Comparison of ENCODE assay signal across 17 cellular contexts in genomic region chr1:5500541-5500940, GRCh38.
DNase-seq lines count a peak whose midpoint lies in the region; ATAC-seq and TF ChIP-seq lines count a peak whose summit lies in the region.
"Had no signal": no experiment of that assay in that cellular context is flagged by ENCODE, and none has a peak within 500 bp of the region (broad histone marks: within the 10 kb centered on the region; RNA-seq: fewer than 3 reads in every experiment).

No MANE protein-coding gene starts in this region.

- no peak overlapping the region for H2AK5ac ChIP-seq in trophoblast cell (ENCODE audit: low read length)

- H3K27ac Mint-ChIP-seq in CD14-positive monocyte, result no peak overlapping the region
- H3K27ac Mint-ChIP-seq in chondrocyte (ENCODE audit: unreplicated experiment), result no peak overlapping the region
- H3K27ac Mint-ChIP-seq: CD4-positive, CD25-positive, alpha-beta regulatory T cell; CD8-positive, alpha-beta T cell had no signal

- H2BK12ac ChIP-seq in trophoblast cell (ENCODE audit: low read length), result no peak overlapping the region

- no peak overlapping the region for H3K4me3 Mint-ChIP-seq in CD14-positive monocyte
- no peak overlapping the region for H3K4me3 Mint-ChIP-seq in chondrocyte (ENCODE audit: unreplicated experiment)
- H3K4me3 Mint-ChIP-seq: CD4-positive, CD25-positive, alpha-beta regulatory T cell; CD8-positive, alpha-beta T cell had no signal

- H3K36me3 Mint-ChIP-seq in CD14-positive monocyte, result no peaks in the 10 kb centered on the region
- H3K36me3 Mint-ChIP-seq in chondrocyte (ENCODE audit: low read depth), result no peaks in the 10 kb centered on the region
- H3K36me3 Mint-ChIP-seq: CD4-positive, CD25-positive, alpha-beta regulatory T cell; CD8-positive, alpha-beta T cell had no signal

- POLR2A ChIA-PET in HEK293 (lab: Yijun Ruan, JAX), result no interaction called here

- H3K18ac ChIP-seq in trophoblast cell (ENCODE audit: low read length), result no peak overlapping the region

- H3K4me1 ChIP-seq in HEK293 (ENCODE audit: control insufficient read depth, insufficient read depth, low read length) (no peaks in the 10 kb centered on the region), trophoblast cell (ENCODE audit: control insufficient read depth in 1 of 2, insufficient read depth in 2 of 2, low read length in 2 of 2) (no peaks in the 10 kb centered on the region)
- H3K4me1 ChIP-seq: Caco-2, HAP-1 had no signal

- intact Hi-C loops in CD14-positive monocyte (cut with micrococcal nuclease), result no loop called here

- peaks cover 4 to 7% (median 6%) of the 10 kb centered on the region in 3 donors for H3K27me3 Mint-ChIP-seq in CD14-positive monocyte (ENCODE audit: low read depth in 3 of 3)
- peaks cover 6% of the 10 kb centered on the region for H3K27me3 Mint-ChIP-seq in chondrocyte (ENCODE audit: low read depth)
- H3K27me3 Mint-ChIP-seq: CD4-positive, CD25-positive, alpha-beta regulatory T cell had no signal

- no peak overlapping the region for H3K4me2 ChIP-seq in trophoblast cell (ENCODE audit: low read length)

- H3K9me3 Mint-ChIP-seq in CD14-positive monocyte (peaks cover 0 to 1% (median 0%) of the 10 kb centered on the region in 7 donors), chondrocyte (ENCODE audit: low read depth) (peaks cover 4% of the 10 kb centered on the region)
- H3K9me3 Mint-ChIP-seq: CD4-positive, CD25-positive, alpha-beta regulatory T cell; CD8-positive, alpha-beta T cell had no signal

- no peak overlapping the region for H4K91ac ChIP-seq in trophoblast cell (ENCODE audit: low read depth, low read length)

- H3K79me2 ChIP-seq in trophoblast cell (ENCODE audit: control insufficient read depth, insufficient read depth, low read length, poor library complexity), result no peaks in the 10 kb centered on the region

- H4K8ac ChIP-seq in trophoblast cell (ENCODE audit: low read depth, low read length), result no peak overlapping the region

- H3K36me3 ChIP-seq in HEK293 (ENCODE audit: control insufficient read depth in 2 of 2, insufficient read depth in 1 of 2, low read length in 2 of 2) (no peaks in the 10 kb centered on the region), trophoblast cell (ENCODE audit: control insufficient read depth in 1 of 2, insufficient read depth in 2 of 2, low read length in 2 of 2) (no peaks in the 10 kb centered on the region)
- H3K36me3 ChIP-seq: HAP-1 had no signal

- H3K4me1 Mint-ChIP-seq in CD14-positive monocyte, result no peaks in the 10 kb centered on the region
- H3K4me1 Mint-ChIP-seq in chondrocyte (ENCODE audit: low read depth), result peaks cover 6% of the 10 kb centered on the region

- WGBS in trophoblast cell (ENCODE audit: extremely low coverage, insufficient coverage, insufficient read length), result no CpG with 5 or more reads among the region's 20 CpGs

- no peak overlapping the region for H4K12ac ChIP-seq in trophoblast cell (ENCODE audit: low read depth, low read length)

- TF ChIP-seq CTCF in CD14-positive monocyte (IDR thresholded peaks at IDR 0.05) (no peak), HEK293 (tag by site-specific recombination; IDR thresholded peaks at IDR 0.05) (no peak), chondrocyte (IDR thresholded peaks at IDR 0.05) (no peak)

- no peak overlapping the region for H3K14ac ChIP-seq in trophoblast cell (ENCODE audit: low read length)

- H3K4me3 ChIP-seq in HEK293 (ENCODE audit: low read depth, low read length) (no peak overlapping the region), trophoblast cell (ENCODE audit: low read depth, low read length) (peak overlapping the region; percentile 51)
- H3K4me3 ChIP-seq: HAP-1 had no signal

- no peaks in the 10 kb centered on the region for H3K27me3 ChIP-seq in trophoblast cell (ENCODE audit: insufficient read depth, low read length)

- peak; percentile 5 for DNase-seq in CD14-positive monocyte (ENCODE audit: low spot score)
- peak; percentile 63 for DNase-seq in chondrocyte (ENCODE audit: low spot score)
- no peak for DNase-seq in trophoblast cell
- DNase-seq in activated naive CD4-positive, alpha-beta T cell (lab: John Stamatoyannopoulos, UW), result no peak
- no peak for DNase-seq in hippocampal formation (lab: John Stamatoyannopoulos, UW)
- DNase-seq: C1 segment of cervical spinal cord; Caco-2; CD4-positive, CD25-positive, alpha-beta regulatory T cell; CD8-positive, alpha-beta T cell; DMS153; DMS79 treated with DMSO at 0.1 percent for 48 hours; GF-D8; GOT3 had no signal

- CTCF ChIA-PET in HEK293 (lab: Yijun Ruan, JAX), result interaction anchor here (0.8 to 1.7 kb wide), 3 partner anchors 10 to 15 kb away, joined by 3 to 7 read pairs (median 4); no protein-coding TSS in a partner anchor

- H3K9ac ChIP-seq in trophoblast cell (ENCODE audit: low read length), result no peak overlapping the region

- no peaks in the 10 kb centered on the region for H3K79me1 ChIP-seq in trophoblast cell (ENCODE audit: low read length)

- H3K9me3 ChIP-seq in HEK293 (ENCODE audit: control insufficient read depth, insufficient read depth, low read depth, low read length) (no peaks in the 10 kb centered on the region), trophoblast cell (ENCODE audit: insufficient read depth, low read depth, low read length) (peaks cover 4% of the 10 kb centered on the region)
- H3K9me3 ChIP-seq: Caco-2, HAP-1 had no signal

- no peak overlapping the region for H3K4ac ChIP-seq in trophoblast cell (ENCODE audit: low read depth, low read length)

- H2BK5ac ChIP-seq in trophoblast cell (ENCODE audit: low read depth, low read length, poor library complexity), result no peak overlapping the region

- H2AFZ ChIP-seq in trophoblast cell (ENCODE audit: insufficient read depth, low read length, poor library complexity), result no peak overlapping the region

- no peak overlapping the region for H3K23ac ChIP-seq in trophoblast cell (ENCODE audit: low read length)

- ATAC-seq in HG02981 (IDR thresholded peaks at IDR 0.05; ENCODE audit: unreplicated experiment) (no peak), GM19351 (IDR thresholded peaks at IDR 0.05; ENCODE audit: unreplicated experiment) (no peak)
- ATAC-seq: CD8-positive, alpha-beta T cell had no signal

- no peak overlapping the region for H2BK120ac ChIP-seq in trophoblast cell (ENCODE audit: insufficient read depth, low read length, poor library complexity)

- H3K27ac ChIP-seq in HEK293 (ENCODE audit: extremely low read depth, low read depth, low read length) (no peak overlapping the region), trophoblast cell (ENCODE audit: low read depth, low read length) (no peak overlapping the region)

TF ChIP-seq in HEK293, 187 proteins besides CTCF, POLR2A, EP300 and RAD21:
- no peak for TF ChIP-seq ZNF747 (tag by site-specific recombination; IDR thresholded peaks at IDR 0.05)
- TF ChIP-seq ZNF391 (tag by site-specific recombination; IDR thresholded peaks at IDR 0.05; ENCODE audit: borderline replicate concordance, low read depth), result no peak
- TF ChIP-seq ZNF692 (tag by site-specific recombination; IDR thresholded peaks at IDR 0.05), result no peak
- no peak for TF ChIP-seq TRIM28 (IDR thresholded peaks at IDR 0.05; ENCODE audit: borderline replicate concordance, low read length)
- peak; percentile 94 for TF ChIP-seq ZSCAN4 (tag by site-specific recombination; IDR thresholded peaks at IDR 0.05)

Comparison
In these comparisons a context has a peak if more than half of its experiments do, and no peak if none do; other contexts are left out.
1. DNase-seq: peak in CD14-positive monocyte (single experiment) and chondrocyte (single experiment); none in trophoblast cell (0 of 2), activated naive CD4-positive, alpha-beta T cell (0 of 4) and hippocampal formation (0 of 2).